ENCODE assay signal across 14 cellular contexts in the genomic region with DNA sequence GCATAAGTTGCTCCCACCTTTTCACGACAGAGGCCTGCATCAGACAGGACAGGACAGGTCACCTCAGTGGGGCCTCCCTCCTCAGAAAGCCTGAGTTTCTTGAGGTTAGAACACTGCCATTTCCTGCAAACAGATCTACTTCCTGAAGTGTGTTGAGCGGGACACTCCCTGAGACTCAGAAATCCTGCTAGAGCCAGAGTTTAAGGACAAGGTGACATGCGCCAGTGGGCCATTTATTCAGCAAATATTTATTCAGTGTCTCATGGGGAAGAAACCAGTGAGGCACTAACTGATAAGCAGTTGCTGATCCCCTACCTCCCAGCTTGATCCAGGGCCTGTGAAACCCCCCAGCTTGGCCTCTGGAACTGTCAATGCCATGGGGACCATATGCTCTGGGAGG.
A peak's percentile ranks its signal among the peaks of the same experiment; 100 is the strongest.
DNase-seq lines count a peak whose midpoint lies in the region; ATAC-seq, FAIRE-seq and TF ChIP-seq lines count a peak whose summit lies in the region.
"Had no signal": no experiment of that assay in that cellular context is flagged by ENCODE, and none has a peak within 500 bp of the region (broad histone marks: within the 10 kb centered on the region; RNA-seq: fewer than 3 reads in every experiment).

No MANE protein-coding gene starts in this region.

- no peak for DNase-seq in IMR-90
- DNase-seq in bronchial epithelial cell (ENCODE audit: low read depth) = peak; percentile 13
- no peak for DNase-seq in tibial artery
- DNase-seq in foreskin melanocyte = no peak
- DNase-seq in CD1c-positive myeloid dendritic cell (ENCODE audit: extremely low spot score) = no peak
- DNase-seq in activated CD4-positive, alpha-beta T cell treated with anti-CD3 and anti-CD28 coated beads, Interleukin-2, amount 50 U/mL, for 4 hours = no peak
- DNase-seq: activated CD4-positive, alpha-beta T cell treated with anti-CD3 and anti-CD28 coated beads for 1 hour; activated naive CD8-positive, alpha-beta T cell treated with anti-CD3 and anti-CD28 coated beads for 36 hours; NCI-H146; NCI-H226; retina had no signal

- no TSS peak for BruUV-seq in IMR-90 (replicated peaks; lab: Mats Ljungman, UMichigan)

- no peak for ATAC-seq in IMR-90 (ENCODE audit: low read depth)

- peak overlapping the region; percentile 21 for H2AFZ ChIP-seq in IMR-90 (replicated peaks; ENCODE audit: low read length, poor library complexity)

- H3K36me3 ChIP-seq in IMR-90 (ENCODE audit: control insufficient read depth, insufficient read depth, low read length) (no peaks in the 10 kb centered on the region), bronchial epithelial cell (ENCODE audit: control insufficient read depth, insufficient read depth, low read length) (no peaks in the 10 kb centered on the region), mesodermal cell (ENCODE audit: control insufficient read depth, insufficient read depth, low read length) (no peaks in the 10 kb centered on the region), tibial artery (no peaks in the 10 kb centered on the region)

- in situ Hi-C loops in IMR-90 (cut with MboI; ENCODE audit: low sequenced_read_pairs) = no loop called here

- H3K4me1 ChIP-seq in IMR-90 (ENCODE audit: control insufficient read depth, insufficient read depth, low read length) (peaks cover 6% of the 10 kb centered on the region), mesodermal cell (ENCODE audit: control insufficient read depth, insufficient read depth, low read length, poor library complexity, severe bottlenecking) (peaks cover 24% of the 10 kb centered on the region), tibial artery (peaks cover 0 to 34% (median 18%) of the 10 kb centered on the region in 4 donors)

- intact Hi-C loops in IMR-90 (cut with micrococcal nuclease) (no loop called here), tibial artery (cut with DNase I; ENCODE audit: low total_unique reads) (loop anchor here (5.0 kb wide), 1 partner anchor 711 kb away; no protein-coding TSS in a partner anchor)

- H3K27ac ChIP-seq in IMR-90 (ENCODE audit: insufficient read depth, low read length) (no peak overlapping the region), mesodermal cell (ENCODE audit: low read depth, low read length, severe bottlenecking) (peak overlapping the region; percentile 81), tibial artery (peak overlapping the region; percentile 7)

- H3K4me3 ChIP-seq in IMR-90 (ENCODE audit: insufficient read depth, low read depth, low read length) = no peak overlapping the region
- H3K4me3 ChIP-seq in bronchial epithelial cell (ENCODE audit: low read depth, low read length) = no peak overlapping the region
- H3K4me3 ChIP-seq in mesodermal cell (ENCODE audit: extremely low read depth, insufficient read depth, low read length, poor library complexity, severe bottlenecking) = no peak overlapping the region
- H3K4me3 ChIP-seq in tibial artery = no peak overlapping the region

- no peak for FAIRE-seq in bronchial epithelial cell (lab: Jason Lieb, UNC)
- FAIRE-seq: endometrium, GM19239 had no signal

- H4K5ac ChIP-seq in IMR-90 (ENCODE audit: low read depth, low read length) = peak overlapping the region; percentile 35; the same call in 1 of the 2 replicates

- no peak overlapping the region for H2BK5ac ChIP-seq in IMR-90 (ENCODE audit: low read depth, low read length, poor library complexity, severe bottlenecking)

- H3K56ac ChIP-seq in IMR-90 (ENCODE audit: extremely low read depth, insufficient read depth, low read length) = no peak overlapping the region

- TF ChIP-seq RAD21 in IMR-90 (IDR thresholded peaks at IDR 0.05; ENCODE audit: low read length) = no peak

- POLR2A ChIA-PET in IMR-90 (lab: Charles Lee; ENCODE audit: unreplicated experiment) = no interaction called here

- H3K27me3 ChIP-seq in IMR-90 (ENCODE audit: control insufficient read depth, insufficient read depth, low read length) = no peaks in the 10 kb centered on the region
- H3K27me3 ChIP-seq in bronchial epithelial cell (ENCODE audit: control insufficient read depth, insufficient read depth, low read length) = no peaks in the 10 kb centered on the region
- no peaks in the 10 kb centered on the region for H3K27me3 ChIP-seq in tibial artery

- no peak overlapping the region for H4K8ac ChIP-seq in IMR-90 (ENCODE audit: low read depth in 2 of 2, low read length in 2 of 2)

- peaks cover 10% of the 10 kb centered on the region for H3K9me1 ChIP-seq in IMR-90 (ENCODE audit: insufficient read depth, low read length)

- peak overlapping the region; percentile 15 for H4K91ac ChIP-seq in IMR-90 (ENCODE audit: insufficient read depth, low read depth, low read length)

- peak overlapping the region; percentile 4; the same call in 1 of the 2 replicates for H2AK5ac ChIP-seq in IMR-90 (ENCODE audit: low read depth, low read length)

- no peak for TF ChIP-seq POLR2A in IMR-90 (IDR thresholded peaks at IDR 0.05; ENCODE audit: low read depth, low read length)

- peak overlapping the region; percentile 52; the same call in 1 of the 2 replicates for H2BK120ac ChIP-seq in IMR-90 (ENCODE audit: low read depth, low read length)

- CTCF ChIA-PET in IMR-90 (lab: Yijun Ruan, JAX) = interaction anchor here (0.6 kb wide), 1 partner anchor 711 kb away, joined by 3 read pairs; no protein-coding TSS in a partner anchor

- dilution Hi-C loops in IMR-90 (cut with HindIII; ENCODE audit: low sequenced_read_pairs, unreplicated experiment) = no loop called here

- H2BK20ac ChIP-seq in IMR-90 (ENCODE audit: low read depth, low read length) = 0 out of 2 replicates have a peak overlapping the region, but pooled peaks have one; percentile 18

- TF ChIP-seq CTCF in IMR-90 (conservative IDR thresholded peaks at IDR 0.05; ENCODE audit: low read depth, low read length) (no peak), bronchial epithelial cell (IDR thresholded peaks at IDR 0.05; ENCODE audit: insufficient read depth, low read length, severe bottlenecking) (no peak), tibial artery (IDR thresholded peaks at IDR 0.05) (no peak)

- no peaks in the 10 kb centered on the region for H3K79me1 ChIP-seq in IMR-90 (ENCODE audit: low read depth in 1 of 2, low read length in 2 of 2)

- H3K4me2 ChIP-seq in IMR-90 (ENCODE audit: low read depth, low read length) = no peak overlapping the region

- 100% methylated on average over 1 of the region's 3 CpGs; no CpG with 5 or more reads in 1 of the 2 experiments for WGBS in IMR-90 (ENCODE audit: extremely low coverage in 2 of 2, insufficient read length in 1 of 2), 2 experiments
- WGBS in mesodermal cell (ENCODE audit: insufficient coverage in 2 of 2), 2 experiments = 90% methylated on average over 2 to 3 of the region's 3 CpGs

- no peak overlapping the region; the same call in 1 of the 2 replicates for H3K14ac ChIP-seq in IMR-90 (replicated peaks; ENCODE audit: low read depth, low read length)

- H3K9me3 ChIP-seq in IMR-90 (ENCODE audit: control insufficient read depth, insufficient read depth, low read length) = no peaks in the 10 kb centered on the region
- no peaks in the 10 kb centered on the region for H3K9me3 ChIP-seq in mesodermal cell (ENCODE audit: control insufficient read depth, low read length)
- H3K9me3 ChIP-seq in tibial artery = no peaks in the 10 kb centered on the region

- 0 out of 3 replicates have a peak overlapping the region, but pooled peaks have one; percentile 30 for H2BK15ac ChIP-seq in IMR-90 (ENCODE audit: low read depth, low read length)

- H2AK9ac ChIP-seq in IMR-90 (replicated peaks; ENCODE audit: low read depth, low read length, poor library complexity) = no peak overlapping the region

- no peak overlapping the region for H3K9ac ChIP-seq in IMR-90 (ENCODE audit: low read depth, low read length)

- H3K18ac ChIP-seq in IMR-90 (ENCODE audit: low read depth, low read length) = no peak overlapping the region

- H3K23ac ChIP-seq in IMR-90 (ENCODE audit: low read depth, low read length) = no peak overlapping the region

- H3K4ac ChIP-seq in IMR-90 (ENCODE audit: low read depth, low read length) = peak overlapping the region; percentile 47; the same call in 1 of the 2 replicates

- H4K20me1 ChIP-seq in IMR-90 (ENCODE audit: insufficient read depth, low read length) = no peaks in the 10 kb centered on the region

TF ChIP-seq in IMR-90, 13 proteins besides CTCF, POLR2A, EP300 and RAD21:
- TF ChIP-seq RFX5 (IDR thresholded peaks at IDR 0.05; ENCODE audit: low read depth, low read length) (no peak), FOS (IDR thresholded peaks at IDR 0.05; ENCODE audit: low read depth, low read length) (no peak), NFE2L2 (IDR thresholded peaks at IDR 0.05; ENCODE audit: low read depth, low read length) (no peak), CEBPB (IDR thresholded peaks at IDR 0.05; ENCODE audit: low read depth, low read length) (no peak), MXI1 (IDR thresholded peaks at IDR 0.05; ENCODE audit: borderline replicate concordance, low read depth, low read length) (no peak), MAZ (IDR thresholded peaks at IDR 0.05; ENCODE audit: borderline replicate concordance, low read depth, low read length) (no peak), USF2 (IDR thresholded peaks at IDR 0.05; ENCODE audit: low read depth, low read length) (no peak), SMC3 (IDR thresholded peaks at IDR 0.05; ENCODE audit: low read depth, low read length) (no peak), MAFK (IDR thresholded peaks at IDR 0.05; ENCODE audit: low read depth, low read length) (no peak), CHD1 (IDR thresholded peaks at IDR 0.05; ENCODE audit: low read depth, low read length) (no peak), ELK1 (IDR thresholded peaks at IDR 0.05; ENCODE audit: borderline replicate concordance, low read depth, low read length) (no peak), RCOR1 (IDR thresholded peaks at IDR 0.05; ENCODE audit: insufficient replicate concordance, low read length) (no peak), BHLHE40 (IDR thresholded peaks at IDR 0.05; ENCODE audit: low read depth, low read length) (no peak)
